In genomic region chr18:13540783-13541182, GRCh38 we compare ENCODE assay signal across 12 cellular contexts.
DNase-seq lines count a peak whose midpoint lies in the region; ATAC-seq and TF ChIP-seq lines count a peak whose summit lies in the region.
"Had no signal": no experiment of that assay in that cellular context is flagged by ENCODE, and none has a peak within 500 bp of the region (broad histone marks: within the 10 kb centered on the region; RNA-seq: fewer than 3 reads in every experiment).

No MANE protein-coding gene starts in this region.

- H3K9me3 Mint-ChIP-seq in natural killer cell (no peaks in the 10 kb centered on the region), osteocyte (ENCODE audit: unreplicated experiment) (no peaks in the 10 kb centered on the region)
- no peaks in the 10 kb centered on the region for H3K9me3 Mint-ChIP-seq in natural killer cell treated with Interleukin-12 subunit alpha and Interleukin-12 subunit beta and Interleukin-15 and Interleukin-18, amount 100 ng/mL, for 72 hours
- no peaks in the 10 kb centered on the region for H3K9me3 Mint-ChIP-seq in activated T-cell treated with anti-CD3 and anti-CD28 coated beads, Interleukin-2, amount 50 U/mL, for 4 hours

- no peak overlapping the region for H3K9ac ChIP-seq in PC-3 (ENCODE audit: low read length)

- H3K4me3 Mint-ChIP-seq in natural killer cell, result peak overlapping the region; percentile 42
- no peak overlapping the region for H3K4me3 Mint-ChIP-seq in natural killer cell treated with Interleukin-12 subunit alpha and Interleukin-12 subunit beta and Interleukin-15 and Interleukin-18, amount 100 ng/mL, for 72 hours
- no peak overlapping the region for H3K4me3 Mint-ChIP-seq in activated T-cell treated with anti-CD3 and anti-CD28 coated beads, Interleukin-2, amount 50 U/mL, for 4 hours
- no peak overlapping the region for H3K4me3 Mint-ChIP-seq in osteocyte (ENCODE audit: unreplicated experiment)

- no peaks in the 10 kb centered on the region for H3F3A ChIP-seq in PC-3 (ENCODE audit: low read length, unreplicated experiment)

- TF ChIP-seq CTCF in natural killer cell (IDR thresholded peaks at IDR 0.05) (no peak), osteocyte (IDR thresholded peaks at IDR 0.05) (no peak), PC-3 (conservative IDR thresholded peaks at IDR 0.05; ENCODE audit: low read depth, low read length) (no peak)

- H3K27ac Mint-ChIP-seq in natural killer cell (peak overlapping the region in 1 of 2 donors; percentile 11), osteocyte (ENCODE audit: unreplicated experiment) (no peak overlapping the region)
- peak overlapping the region in 1 of 2 donors; percentile 53 for H3K27ac Mint-ChIP-seq in natural killer cell treated with Interleukin-12 subunit alpha and Interleukin-12 subunit beta and Interleukin-15 and Interleukin-18, amount 100 ng/mL, for 72 hours

- H3K4me1 ChIP-seq in PC-3 (ENCODE audit: insufficient read depth, low read length), result no peaks in the 10 kb centered on the region

- BruUV-seq in PC-3 (replicated peaks; lab: Mats Ljungman, UMichigan), result no TSS peak

- H3K36me3 ChIP-seq in PC-3 (ENCODE audit: low read depth, low read length), result no peaks in the 10 kb centered on the region

- intact Hi-C loops in natural killer cell (cut with micrococcal nuclease) (no loop called here), PC-3 (cut with micrococcal nuclease) (no loop called here)

- no peak overlapping the region for H3K4me2 ChIP-seq in PC-3 (ENCODE audit: low read length)

- H3K36me3 Mint-ChIP-seq in natural killer cell (no peaks in the 10 kb centered on the region), osteocyte (ENCODE audit: unreplicated experiment) (no peaks in the 10 kb centered on the region)
- H3K36me3 Mint-ChIP-seq in natural killer cell treated with Interleukin-12 subunit alpha and Interleukin-12 subunit beta and Interleukin-15 and Interleukin-18, amount 100 ng/mL, for 72 hours, result no peaks in the 10 kb centered on the region
- H3K36me3 Mint-ChIP-seq in activated T-cell treated with anti-CD3 and anti-CD28 coated beads, Interleukin-2, amount 50 U/mL, for 4 hours (ENCODE audit: insufficient read depth), result peaks cover 9% of the 10 kb centered on the region

- H3K4me3 ChIP-seq in PC-3 (ENCODE audit: low read length), result no peak overlapping the region

- peaks cover 26 to 40% of the 10 kb centered on the region in 2 donors for H3K4me1 Mint-ChIP-seq in natural killer cell
- peaks cover 15 to 23% of the 10 kb centered on the region in 2 donors for H3K4me1 Mint-ChIP-seq in natural killer cell treated with Interleukin-12 subunit alpha and Interleukin-12 subunit beta and Interleukin-15 and Interleukin-18, amount 100 ng/mL, for 72 hours (ENCODE audit: low read depth in 2 of 2)
- H3K4me1 Mint-ChIP-seq in activated T-cell treated with anti-CD3 and anti-CD28 coated beads, Interleukin-2, amount 50 U/mL, for 4 hours (ENCODE audit: low read depth), result peaks cover 49% of the 10 kb centered on the region
- H3K4me1 Mint-ChIP-seq in osteocyte (ENCODE audit: unreplicated experiment), result no peaks in the 10 kb centered on the region

- H3K27ac ChIP-seq in substantia nigra (ENCODE audit: low read depth, low read length, poor library complexity, severe bottlenecking), result no peak overlapping the region
- no peak overlapping the region for H3K27ac ChIP-seq in PC-3 (ENCODE audit: low read length)

- POLR2A ChIA-PET in PC-3 (lab: Charles Lee; ENCODE audit: unreplicated experiment), result no interaction called here

- H3K27me3 Mint-ChIP-seq in natural killer cell (ENCODE audit: low read depth in 2 of 2) (no peaks in the 10 kb centered on the region), osteocyte (ENCODE audit: unreplicated experiment) (peaks cover 23% of the 10 kb centered on the region)
- H3K27me3 Mint-ChIP-seq in natural killer cell treated with Interleukin-12 subunit alpha and Interleukin-12 subunit beta and Interleukin-15 and Interleukin-18, amount 100 ng/mL, for 72 hours, result no peaks in the 10 kb centered on the region
- no peaks in the 10 kb centered on the region for H3K27me3 Mint-ChIP-seq in activated T-cell treated with anti-CD3 and anti-CD28 coated beads, Interleukin-2, amount 50 U/mL, for 4 hours (ENCODE audit: low read depth)

- no peak for DNase-seq in natural killer cell
- DNase-seq in natural killer cell treated with Interleukin-12 subunit alpha and Interleukin-12 subunit beta and Interleukin-15 and Interleukin-18, amount 100 ng/mL, for 72 hours (ENCODE audit: low spot score), result no peak
- DNase-seq in activated T-cell treated with anti-CD3 and anti-CD28 coated beads, Interleukin-2, amount 50 U/mL, for 4 hours, result peak; percentile 20
- DNase-seq in osteocyte (ENCODE audit: extremely low spot score, unreplicated experiment), result peak; percentile 78
- DNase-seq in ureter (ENCODE audit: low spot score), result peak; percentile 36
- DNase-seq in substantia nigra (lab: John Stamatoyannopoulos, UW), result no peak
- DNase-seq in PC-3, result no peak
- DNase-seq in SHP77 (lab: John Stamatoyannopoulos, UW), result no peak
- DNase-seq: activated effector memory CD4-positive, alpha-beta T cell treated with Interleukin-2 at 50 U/mL for 16 hours; cortex of kidney; NCI-H1092; Right ventricle myocardium superior had no signal

- H2AFZ ChIP-seq in PC-3 (ENCODE audit: low read length), result no peak overlapping the region

- peak in 1 of 3 donors; percentile 50 for ATAC-seq in natural killer cell
- no peak for ATAC-seq in natural killer cell treated with Interleukin-12 subunit alpha and Interleukin-12 subunit beta and Interleukin-15 and Interleukin-18, amount 100 ng/mL, for 72 hours
- peak; percentile 54 to 55 for ATAC-seq in activated T-cell treated with anti-CD3 and anti-CD28 coated beads, Interleukin-2, amount 50 U/mL, for 4 hours
- no peak for ATAC-seq in PC-3

- no peaks in the 10 kb centered on the region for H3K9me3 ChIP-seq in PC-3 (ENCODE audit: low read length)

- H3K27me3 ChIP-seq in PC-3 (ENCODE audit: low read length), result peaks cover 93% of the 10 kb centered on the region

- H3K9me2 ChIP-seq in PC-3 (replicated peaks; ENCODE audit: low read length), result no peaks in the 10 kb centered on the region

- H4K20me1 ChIP-seq in PC-3 (ENCODE audit: low read length), result no peaks in the 10 kb centered on the region

- no peaks in the 10 kb centered on the region for H3K79me2 ChIP-seq in PC-3 (ENCODE audit: low read length)

- CTCF ChIA-PET in PC-3 (lab: Charles Lee), result no interaction called here

Comparison
In these comparisons a context has a peak if more than half of its experiments do, and no peak if none do; other contexts are left out.
1. ATAC-seq: peak in activated T-cell treated with anti-CD3 and anti-CD28 coated beads, Interleukin-2, amount 50 U/mL, for 4 hours (2 of 2); none in natural killer cell treated with Interleukin-12 subunit alpha and Interleukin-12 subunit beta and Interleukin-15 and Interleukin-18, amount 100 ng/mL, for 72 hours (0 of 2) and PC-3 (single experiment).
2. DNase-seq: peak in activated T-cell treated with anti-CD3 and anti-CD28 coated beads, Interleukin-2, amount 50 U/mL, for 4 hours (single experiment), osteocyte (single experiment) and ureter (single experiment); none in natural killer cell (single experiment), natural killer cell treated with Interleukin-12 subunit alpha and Interleukin-12 subunit beta and Interleukin-15 and Interleukin-18, amount 100 ng/mL, for 72 hours (single experiment), substantia nigra (0 of 49), PC-3 (single experiment) and SHP77 (0 of 2).